In the genomic region with DNA sequence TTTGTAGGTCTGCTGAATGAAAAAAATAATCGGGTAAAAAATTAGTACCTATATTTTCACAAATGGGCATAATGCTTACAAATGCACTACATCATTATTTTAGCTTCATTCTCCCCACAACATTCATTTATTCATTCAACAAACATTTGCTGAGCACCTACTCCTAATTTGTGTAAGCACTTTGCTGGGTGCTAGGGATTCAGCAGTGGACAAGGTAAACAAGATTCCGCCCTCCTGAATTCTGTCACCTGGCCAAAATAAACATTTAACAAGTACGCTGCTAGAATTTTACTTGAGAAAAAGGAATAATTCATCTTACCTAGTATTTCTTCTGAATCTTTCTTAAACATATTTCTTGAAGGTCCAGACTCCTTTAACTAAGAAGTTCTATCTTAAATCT, we compare ENCODE assay signal across 33 cellular contexts.
A peak's percentile ranks its signal among the peaks of the same experiment; 100 is the strongest.
DNase-seq lines count a peak whose midpoint lies in the region; ATAC-seq, FAIRE-seq and TF ChIP-seq lines count a peak whose summit lies in the region.
"Had no signal": no experiment of that assay in that cellular context is flagged by ENCODE, and none has a peak within 500 bp of the region (broad histone marks: within the 10 kb centered on the region; RNA-seq: fewer than 3 reads in every experiment).

No MANE protein-coding gene starts in this region.

- DNase-seq in DMS53 treated with DMSO at 0.1 percent for 48 hours (lab: John Stamatoyannopoulos, UW; ENCODE audit: unreplicated experiment) (peak; percentile 23), NCI-H2029 treated with DMSO at 0.1 percent for 48 hours (lab: John Stamatoyannopoulos, UW) (peak; percentile 46), choroid plexus epithelial cell (ENCODE audit: low read depth) (peak; percentile 50), pancreas (no peak), GM23338 (ENCODE audit: low spot score) (no peak)
- DNase-seq in activated CD4-positive, alpha-beta T cell treated with anti-CD3 and anti-CD28 coated beads, Interleukin-2, amount 10 ng/mL, durations not matched to agents 7 days and 5 days = no peak
- DNase-seq: activated CD4-positive, CD25-positive, alpha-beta regulatory T cell; activated effector memory CD4-positive, alpha-beta T cell treated with anti-CD3 and anti-CD28 coated beads, Interleukin-2, amount 50 U/mL, for 16 hours; activated T-cell treated with anti-CD3 and anti-CD28 coated beads, Interleukin-2, amount 50 U/mL, for 24 hours; DMS79; esophagus squamous epithelium; foreskin melanocyte; heart right ventricle; KBM-7; kidney; MM.1S; naive thymus-derived CD4-positive, alpha-beta T cell; NCI-H1417 treated with DMSO at 0.1 percent for 48 hours; NCI-H2081 treated with DMSO at 0.1 percent for 48 hours; NCI-H510A; NK-92 treated with Interleukin-12 subunit alpha and Interleukin-12 subunit beta, amount 100 ng/mL, for 24 hours; occipital lobe; T-helper 17 cell; transverse colon had no signal

- H2AFZ ChIP-seq in GM23338 = no peak overlapping the region

- H3K9me2 ChIP-seq in GM23338 (ENCODE audit: insufficient read depth) = no peaks in the 10 kb centered on the region

- H3K27ac Mint-ChIP-seq in activated CD4-positive, alpha-beta T cell treated with anti-CD3 and anti-CD28 coated beads, Interleukin-2, amount 10 ng/mL, durations not matched to agents 7 days and 5 days = no peak overlapping the region
- no peak overlapping the region for H3K27ac Mint-ChIP-seq in GM23338
- H3K27ac Mint-ChIP-seq: activated naive CD8-positive, alpha-beta T cell; activated T-cell treated with anti-CD3 and anti-CD28 coated beads, Interleukin-2, amount 50 U/mL, for 24 hours; naive thymus-derived CD4-positive, alpha-beta T cell; T-helper 17 cell had no signal

- TF ChIP-seq CTCF in choroid plexus epithelial cell (conservative IDR thresholded peaks at IDR 0.05; ENCODE audit: low read depth, low read length) (no peak), pancreas (IDR thresholded peaks at IDR 0.05) (no peak), GM23338 (conservative IDR thresholded peaks at IDR 0.05; ENCODE audit: low read depth in 2 of 2) (no peak)

- CTCF ChIA-PET in activated CD4-positive, alpha-beta T cell treated with anti-CD3 and anti-CD28 coated beads, Interleukin-2, amount 10 ng/mL, durations not matched to agents 7 days and 5 days (lab: Charles Lee) = interaction anchor here (0.5 to 2.6 kb wide), 5 partner anchors 10 to 1419 kb away, joined by 3 to 8 read pairs (median 4); no protein-coding TSS in a partner anchor

- H3K9me3 Mint-ChIP-seq in activated CD4-positive, alpha-beta T cell treated with anti-CD3 and anti-CD28 coated beads, Interleukin-2, amount 10 ng/mL, durations not matched to agents 7 days and 5 days = no peaks in the 10 kb centered on the region
- H3K9me3 Mint-ChIP-seq in GM23338 = no peaks in the 10 kb centered on the region; the same call in 2 of the 3 replicates
- H3K9me3 Mint-ChIP-seq: activated T-cell treated with anti-CD3 and anti-CD28 coated beads, Interleukin-2, amount 50 U/mL, for 24 hours; central memory CD8-positive, alpha-beta T cell; naive thymus-derived CD4-positive, alpha-beta T cell; stimulated activated memory B cell treated with anti-CD40 and anti-IgM and Interleukin-4, amounts not matched to agents 10 μg/mL and 1 μg/mL and 100 μg/mL, for 72 hours had no signal

- ATAC-seq in pancreas (peak in 3 of 4 donors; percentile 27 to 48 (median 45)), GM21825 (IDR thresholded peaks at IDR 0.05; ENCODE audit: unreplicated experiment) (no peak), GM23338 (no peak)
- ATAC-seq: naive thymus-derived CD4-positive, alpha-beta T cell; SK-N-SH treated with all-trans-retinoic acid at 6 μM for 48 hours; stimulated activated memory B cell treated with anti-CD40 and anti-IgM and Interleukin-4, amounts not matched to agents 10 μg/mL and 1 μg/mL and 100 μg/mL, for 72 hours; T-helper 17 cell had no signal

- H3K4me3 Mint-ChIP-seq in activated CD4-positive, alpha-beta T cell treated with anti-CD3 and anti-CD28 coated beads, Interleukin-2, amount 10 ng/mL, durations not matched to agents 7 days and 5 days = no peak overlapping the region
- H3K4me3 Mint-ChIP-seq in GM23338 = no peak overlapping the region
- H3K4me3 Mint-ChIP-seq: activated naive CD8-positive, alpha-beta T cell; activated T-cell treated with anti-CD3 and anti-CD28 coated beads, Interleukin-2, amount 50 U/mL, for 24 hours; central memory CD8-positive, alpha-beta T cell; naive thymus-derived CD4-positive, alpha-beta T cell; stimulated activated memory B cell treated with anti-CD40 and anti-IgM and Interleukin-4, amounts not matched to agents 10 μg/mL and 1 μg/mL and 100 μg/mL, for 72 hours; T-helper 17 cell had no signal

- H3K9me3 ChIP-seq in pancreas = no peaks in the 10 kb centered on the region
- H3K9me3 ChIP-seq: esophagus squamous epithelium, heart right ventricle, transverse colon had no signal

- POLR2A ChIA-PET in activated CD4-positive, alpha-beta T cell treated with anti-CD3 and anti-CD28 coated beads, Interleukin-2, amount 10 ng/mL, durations not matched to agents 7 days and 5 days (lab: Charles Lee) = no interaction called here

- no peaks in the 10 kb centered on the region for H3K36me3 Mint-ChIP-seq in activated CD4-positive, alpha-beta T cell treated with anti-CD3 and anti-CD28 coated beads, Interleukin-2, amount 10 ng/mL, durations not matched to agents 7 days and 5 days (ENCODE audit: low read depth)
- H3K36me3 Mint-ChIP-seq in GM23338 (ENCODE audit: low read depth) = no peaks in the 10 kb centered on the region

- H3K36me3 ChIP-seq in pancreas = no peaks in the 10 kb centered on the region
- H3K36me3 ChIP-seq in GM23338 (ENCODE audit: insufficient read depth) = no peaks in the 10 kb centered on the region
- H3K36me3 ChIP-seq: esophagus squamous epithelium, transverse colon had no signal

- intact Hi-C loops in pancreas (cut with DNase I) = no loop called here

- no peaks in the 10 kb centered on the region for H4K20me1 ChIP-seq in GM23338 (replicated peaks; ENCODE audit: insufficient read depth)

- H3K4me1 ChIP-seq in pancreas (peaks cover 4 to 18% (median 12%) of the 10 kb centered on the region in 3 donors), GM23338 (ENCODE audit: insufficient read depth) (peaks cover 19% of the 10 kb centered on the region; the same call in 1 of the 2 replicates)

- FAIRE-seq in pancreas (lab: Jason Lieb, UNC) = no peak
- FAIRE-seq: endometrium, G401.6, kidney, TTC549 had no signal

- no peaks in the 10 kb centered on the region for H3F3A ChIP-seq in GM23338 (replicated peaks; ENCODE audit: low read depth)

- no peaks in the 10 kb centered on the region for H3K4me1 Mint-ChIP-seq in activated CD4-positive, alpha-beta T cell treated with anti-CD3 and anti-CD28 coated beads, Interleukin-2, amount 10 ng/mL, durations not matched to agents 7 days and 5 days
- H3K4me1 Mint-ChIP-seq in GM23338 = peaks cover 22% of the 10 kb centered on the region
- H3K4me1 Mint-ChIP-seq: naive thymus-derived CD4-positive, alpha-beta T cell had no signal

- H3K27me3 ChIP-seq in pancreas = no peaks in the 10 kb centered on the region
- H3K27me3 ChIP-seq in GM23338 (ENCODE audit: insufficient read depth) = no peaks in the 10 kb centered on the region
- H3K27me3 ChIP-seq: esophagus squamous epithelium, heart right ventricle, transverse colon had no signal

- H3K4me3 ChIP-seq in choroid plexus epithelial cell (ENCODE audit: low read depth, low read length) (no peak overlapping the region), pancreas (no peak overlapping the region), GM23338 (no peak overlapping the region)
- H3K4me3 ChIP-seq: esophagus squamous epithelium, heart right ventricle, lung, transverse colon had no signal

- no peaks in the 10 kb centered on the region for H3K79me2 ChIP-seq in GM23338 (replicated peaks; ENCODE audit: insufficient read depth)

- 44 to 45% methylated on average over 3 of the region's 3 CpGs for WGBS in pancreas, 2 donors

- no peaks in the 10 kb centered on the region for H3K27me3 Mint-ChIP-seq in activated CD4-positive, alpha-beta T cell treated with anti-CD3 and anti-CD28 coated beads, Interleukin-2, amount 10 ng/mL, durations not matched to agents 7 days and 5 days
- H3K27me3 Mint-ChIP-seq in GM23338 (ENCODE audit: insufficient read depth, low read depth, poor library complexity) = peaks cover 2% of the 10 kb centered on the region
- H3K27me3 Mint-ChIP-seq: activated naive CD8-positive, alpha-beta T cell; activated T-cell treated with anti-CD3 and anti-CD28 coated beads, Interleukin-2, amount 50 U/mL, for 24 hours; central memory CD8-positive, alpha-beta T cell; naive thymus-derived CD4-positive, alpha-beta T cell; stimulated activated memory B cell treated with anti-CD40 and anti-IgM and Interleukin-4, amounts not matched to agents 10 μg/mL and 1 μg/mL and 100 μg/mL, for 72 hours; T-helper 17 cell had no signal

- no peak overlapping the region for H3K27ac ChIP-seq in pancreas
- H3K27ac ChIP-seq in GM23338 (ENCODE audit: low read depth) = no peak overlapping the region
- H3K27ac ChIP-seq: esophagus squamous epithelium, transverse colon had no signal

- H3K4me2 ChIP-seq in GM23338 = no peak overlapping the region

TF ChIP-seq in GM23338, 12 proteins besides CTCF, POLR2A, EP300 and RAD21 (continues in another document):
- TF ChIP-seq NANOG (IDR thresholded peaks at IDR 0.05; ENCODE audit: borderline replicate concordance) = no peak
- no peak for TF ChIP-seq CREB1 (CRISPR knock-in tag; IDR thresholded peaks at IDR 0.05; ENCODE audit: low read depth)
- no peak for TF ChIP-seq EZH2phosphoT487 (IDR thresholded peaks at IDR 0.05; ENCODE audit: unreplicated experiment)

Comparison
In these comparisons a context has a peak if more than half of its experiments do, and no peak if none do; other contexts are left out.
1. DNase-seq: peak in DMS53 treated with DMSO at 0.1 percent for 48 hours (single experiment), NCI-H2029 treated with DMSO at 0.1 percent for 48 hours (single experiment) and choroid plexus epithelial cell (single experiment); none in pancreas (0 of 6), activated CD4-positive, alpha-beta T cell treated with anti-CD3 and anti-CD28 coated beads, Interleukin-2, amount 10 ng/mL, durations not matched to agents 7 days and 5 days (single experiment) and GM23338 (single experiment).
2. ATAC-seq: peak in pancreas (3 of 4); none in GM21825 (single experiment) and GM23338 (single experiment).